ENCODE assay signal across 25 cellular contexts in genomic region chr9:91067306-91067860, GRCh38.
DNase-seq lines count a peak whose midpoint lies in the region; FAIRE-seq and TF ChIP-seq lines count a peak whose summit lies in the region.
"Had no signal": no experiment of that assay in that cellular context is flagged by ENCODE, and none has a peak within 500 bp of the region (broad histone marks: within the 10 kb centered on the region; RNA-seq: fewer than 3 reads in every experiment).

No MANE protein-coding gene starts in this region.

- no peak overlapping the region for H3K27ac ChIP-seq in esophagus muscularis mucosa (replicated peaks in 1 of 4)
- H3K27ac ChIP-seq: A549; BLaER1 treated with 17β-estradiol and CSF1 and Interleukin-3, amounts not matched to agents 10 nM and 100 nM had no signal

- H3K4me1 Mint-ChIP-seq in type B pancreatic cell (ENCODE audit: unreplicated experiment) = peaks cover 5% of the 10 kb centered on the region

- no peaks in the 10 kb centered on the region for H3K9me3 Mint-ChIP-seq in type B pancreatic cell
- H3K9me3 Mint-ChIP-seq: CD4-positive, alpha-beta T cell; GM23338; HFFc6 had no signal

- TF ChIP-seq POLR2A in esophagus muscularis mucosa (IDR thresholded peaks at IDR 0.05; ENCODE audit: low read depth) = no peak

- H3K27me3 ChIP-seq in bronchial epithelial cell (ENCODE audit: control insufficient read depth, insufficient read depth, low read length) (peaks cover 1% of the 10 kb centered on the region), esophagus muscularis mucosa (no peaks in the 10 kb centered on the region)
- H3K27me3 ChIP-seq: BE2C; BLaER1 treated with 17β-estradiol and CSF1 and Interleukin-3, amounts not matched to agents 10 nM and 100 nM had no signal

- intact Hi-C loops in esophagus muscularis mucosa (cut with DNase I) = no loop called here

- H3K4me3 ChIP-seq in bronchial epithelial cell (ENCODE audit: low read depth, low read length) (no peak overlapping the region), esophagus muscularis mucosa (no peak overlapping the region)
- H3K4me3 ChIP-seq: A549; BLaER1 treated with 17β-estradiol and CSF1 and Interleukin-3, amounts not matched to agents 10 nM and 100 nM; GM23338 had no signal

- peaks cover 0 to 11% (median 6%) of the 10 kb centered on the region in 4 donors for H3K4me1 ChIP-seq in esophagus muscularis mucosa

- H3K4me3 Mint-ChIP-seq in type B pancreatic cell = no peak overlapping the region
- H3K4me3 Mint-ChIP-seq: CD14-positive monocyte; CD4-positive, alpha-beta T cell; CD8-positive, alpha-beta memory T cell; GM23338; H9; HFFc6 had no signal

- TF ChIP-seq CTCF in bronchial epithelial cell (IDR thresholded peaks at IDR 0.05; ENCODE audit: insufficient read depth, low read length, severe bottlenecking) (no peak), esophagus muscularis mucosa (IDR thresholded peaks at IDR 0.05) (no peak), type B pancreatic cell (conservative IDR thresholded peaks at IDR 0.05) (no peak)

- FAIRE-seq in bronchial epithelial cell (lab: Jason Lieb, UNC) = peak; percentile 40
- FAIRE-seq: A549, D721Med, GM12891, GM18507 had no signal

- H3K27ac Mint-ChIP-seq in type B pancreatic cell = no peak overlapping the region
- H3K27ac Mint-ChIP-seq: CD14-positive monocyte; CD4-positive, alpha-beta T cell; CD8-positive, alpha-beta memory T cell; GM23338; H9; HFFc6 had no signal

- DNase-seq in activated CD8-positive, alpha-beta memory T cell treated with anti-CD3 and anti-CD28 coated beads for 24 hours = peak; percentile 50
- DNase-seq in activated CD8-positive, alpha-beta memory T cell treated with anti-CD3 and anti-CD28 coated beads, Interleukin-2, amount 50 U/mL, for 48 hours = no peak
- DNase-seq in bronchial epithelial cell (ENCODE audit: low read depth) (no peak), esophagus muscularis mucosa (ENCODE audit: extremely low spot score) (peak; percentile 83), type B pancreatic cell (ENCODE audit: extremely low spot score, unreplicated experiment) (peak; percentile 40), DMS53 treated with DMSO at 0.1 percent for 48 hours (lab: John Stamatoyannopoulos, UW; ENCODE audit: unreplicated experiment) (no peak), kidney tubule cell (ENCODE audit: low spot score) (no peak)
- DNase-seq: 8988T; ACHN; AML-193; BE2C; CD4-positive, alpha-beta T cell; CD8-positive, alpha-beta memory T cell; DMS 273 treated with DMSO at 0.1 percent for 48 hours; DMS79 treated with DMSO at 0.1 percent for 48 hours; GF-D8; H9; HFFc6 had no signal

- H3K9me3 ChIP-seq in esophagus muscularis mucosa = peaks cover 0 to 6% (median 0%) of the 10 kb centered on the region in 4 donors
- H3K9me3 ChIP-seq: BE2C had no signal

- H3K36me3 Mint-ChIP-seq in type B pancreatic cell = peaks cover 3% of the 10 kb centered on the region
- H3K36me3 Mint-ChIP-seq: CD14-positive monocyte had no signal

- H3K36me3 ChIP-seq in bronchial epithelial cell (ENCODE audit: control insufficient read depth, insufficient read depth, low read length) (no peaks in the 10 kb centered on the region), esophagus muscularis mucosa (no peaks in the 10 kb centered on the region)
- H3K36me3 ChIP-seq: BE2C; BLaER1 treated with 17β-estradiol and CSF1 and Interleukin-3, amounts not matched to agents 10 nM and 100 nM had no signal

- no peak for TF ChIP-seq EP300 in esophagus muscularis mucosa (IDR thresholded peaks at IDR 0.05)

- 95% methylated on average over 4 of the region's 4 CpGs for WGBS in esophagus muscularis mucosa

- peaks cover 3% of the 10 kb centered on the region for H3K27me3 Mint-ChIP-seq in type B pancreatic cell
- H3K27me3 Mint-ChIP-seq: CD4-positive, alpha-beta T cell had no signal

Comparison
In these comparisons a context has a peak if more than half of its experiments do, and no peak if none do; other contexts are left out.
1. DNase-seq: peak in activated CD8-positive, alpha-beta memory T cell treated with anti-CD3 and anti-CD28 coated beads for 24 hours (single experiment), esophagus muscularis mucosa (single experiment) and type B pancreatic cell (single experiment); none in activated CD8-positive, alpha-beta memory T cell treated with anti-CD3 and anti-CD28 coated beads, Interleukin-2, amount 50 U/mL, for 48 hours (single experiment), bronchial epithelial cell (single experiment), DMS53 treated with DMSO at 0.1 percent for 48 hours (single experiment) and kidney tubule cell (single experiment).